ENCODE assay signal across 18 cellular contexts in the genomic region with DNA sequence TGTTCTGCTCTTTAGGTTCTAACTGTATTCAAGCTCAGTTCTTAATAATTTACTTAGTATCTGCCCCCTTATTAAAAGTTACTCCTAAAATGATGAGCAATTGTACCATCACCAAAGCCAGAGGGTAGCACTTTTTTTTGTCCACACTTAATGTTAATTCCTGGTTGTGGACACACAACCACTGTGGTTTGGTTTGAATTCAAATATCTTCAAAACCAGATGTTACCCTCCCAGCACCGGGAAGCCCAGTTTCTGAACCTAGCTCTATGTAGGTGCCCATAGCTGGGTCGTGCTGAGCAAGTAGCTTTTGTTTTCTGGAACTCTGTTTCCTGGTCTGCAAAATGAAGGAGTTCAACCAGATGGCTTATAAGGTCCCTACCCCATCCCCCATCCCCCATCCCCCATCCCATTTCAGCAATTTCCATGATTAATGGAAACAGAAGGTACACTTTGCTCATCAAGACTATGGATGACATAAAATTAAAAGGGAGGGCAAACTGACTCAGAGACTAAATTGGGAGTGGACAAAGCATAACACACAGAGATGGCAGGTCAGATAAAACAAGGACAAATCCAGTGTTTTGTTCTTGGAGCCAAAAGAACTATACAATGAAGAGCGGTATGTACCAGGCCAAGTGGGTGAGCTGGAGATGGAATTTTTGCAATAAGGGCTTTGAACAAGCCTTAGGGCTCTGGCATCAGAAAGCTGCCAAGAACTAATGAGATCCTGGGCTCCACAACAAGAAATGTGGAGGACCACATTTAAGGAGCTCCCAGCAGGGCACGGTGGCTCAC. TPM values are rescaled to one million over a fixed set of nuclear protein-coding genes. Genes with fewer than 3 reads are reported as not detected.
DNase-seq lines count a peak whose midpoint lies in the region; ATAC-seq and TF ChIP-seq lines count a peak whose summit lies in the region.
"Had no signal": no experiment of that assay in that cellular context is flagged by ENCODE, and none has a peak within 500 bp of the region (broad histone marks: within the 10 kb centered on the region; RNA-seq: fewer than 3 reads in every experiment).

No MANE protein-coding gene starts in this region.

- TF ChIP-seq CTCF in glutamatergic neuron (IDR thresholded peaks at IDR 0.05; ENCODE audit: partially characterized antibody, unreplicated experiment), result no peak

- H3K27me3 Mint-ChIP-seq in stimulated activated naive CD8-positive, alpha-beta T cell treated with anti-CD3 and anti-CD28 coated beads, Interleukin-15, Interleukin-2, amounts not matched to agents 100 ng/mL and 50 ng/mL, for 24 hours, result no peaks in the 10 kb centered on the region
- no peaks in the 10 kb centered on the region for H3K27me3 Mint-ChIP-seq in central memory CD8-positive, alpha-beta T cell
- peaks cover 8% of the 10 kb centered on the region for H3K27me3 Mint-ChIP-seq in glutamatergic neuron (ENCODE audit: unreplicated experiment)
- H3K27me3 Mint-ChIP-seq: activated naive CD4-positive, alpha-beta T cell treated with anti-CD3 and anti-CD28 coated beads, Interleukin-2, amount 50 U/mL, for 24 hours; dendritic cell treated with granulocyte-macrophage colony-stimulating factor and Interleukin-4, amounts not matched to agents 40 ng/mL and 50 ng/mL, for 4 days had no signal

- H3K4me3 Mint-ChIP-seq in stimulated activated naive CD8-positive, alpha-beta T cell treated with anti-CD3 and anti-CD28 coated beads, Interleukin-15, Interleukin-2, amounts not matched to agents 100 ng/mL and 50 ng/mL, for 24 hours, result no peak overlapping the region
- no peak overlapping the region for H3K4me3 Mint-ChIP-seq in central memory CD8-positive, alpha-beta T cell
- no peak overlapping the region for H3K4me3 Mint-ChIP-seq in glutamatergic neuron (ENCODE audit: unreplicated experiment)
- H3K4me3 Mint-ChIP-seq: activated naive CD4-positive, alpha-beta T cell treated with anti-CD3 and anti-CD28 coated beads, Interleukin-2, amount 50 U/mL, for 24 hours; activated T-cell treated with anti-CD3 and anti-CD28 coated beads, Interleukin-2, amount 50 U/mL, for 72 hours; dendritic cell treated with granulocyte-macrophage colony-stimulating factor and Interleukin-4, amounts not matched to agents 40 ng/mL and 50 ng/mL, for 4 days; neural crest cell had no signal

- H3K4me1 Mint-ChIP-seq in stimulated activated naive CD8-positive, alpha-beta T cell treated with anti-CD3 and anti-CD28 coated beads, Interleukin-15, Interleukin-2, amounts not matched to agents 100 ng/mL and 50 ng/mL, for 24 hours (ENCODE audit: low read depth), result peaks cover 22% of the 10 kb centered on the region
- peaks cover 34% of the 10 kb centered on the region for H3K4me1 Mint-ChIP-seq in central memory CD8-positive, alpha-beta T cell
- peaks cover 33% of the 10 kb centered on the region for H3K4me1 Mint-ChIP-seq in glutamatergic neuron (ENCODE audit: low read depth, unreplicated experiment)

- no peaks in the 10 kb centered on the region for H3K36me3 Mint-ChIP-seq in stimulated activated naive CD8-positive, alpha-beta T cell treated with anti-CD3 and anti-CD28 coated beads, Interleukin-15, Interleukin-2, amounts not matched to agents 100 ng/mL and 50 ng/mL, for 24 hours (ENCODE audit: low read depth)
- H3K36me3 Mint-ChIP-seq in central memory CD8-positive, alpha-beta T cell (ENCODE audit: insufficient read depth), result peaks cover 7% of the 10 kb centered on the region
- no peaks in the 10 kb centered on the region for H3K36me3 Mint-ChIP-seq in glutamatergic neuron (ENCODE audit: unreplicated experiment)
- H3K36me3 Mint-ChIP-seq: activated naive CD4-positive, alpha-beta T cell treated with anti-CD3 and anti-CD28 coated beads, Interleukin-2, amount 50 U/mL, for 24 hours had no signal

- H3K9me3 Mint-ChIP-seq in stimulated activated naive CD8-positive, alpha-beta T cell treated with anti-CD3 and anti-CD28 coated beads, Interleukin-15, Interleukin-2, amounts not matched to agents 100 ng/mL and 50 ng/mL, for 24 hours, result no peaks in the 10 kb centered on the region
- no peaks in the 10 kb centered on the region for H3K9me3 Mint-ChIP-seq in central memory CD8-positive, alpha-beta T cell
- H3K9me3 Mint-ChIP-seq in glutamatergic neuron (ENCODE audit: unreplicated experiment), result no peaks in the 10 kb centered on the region
- H3K9me3 Mint-ChIP-seq: activated naive CD4-positive, alpha-beta T cell treated with anti-CD3 and anti-CD28 coated beads, Interleukin-2, amount 50 U/mL, for 24 hours; activated T-cell treated with anti-CD3 and anti-CD28 coated beads, Interleukin-2, amount 50 U/mL, for 72 hours; dendritic cell treated with granulocyte-macrophage colony-stimulating factor and Interleukin-4, amounts not matched to agents 40 ng/mL and 50 ng/mL, for 4 days; neural crest cell had no signal

- H3K27ac Mint-ChIP-seq in stimulated activated naive CD8-positive, alpha-beta T cell treated with anti-CD3 and anti-CD28 coated beads, Interleukin-15, Interleukin-2, amounts not matched to agents 100 ng/mL and 50 ng/mL, for 24 hours, result peak overlapping the region; percentile 41
- H3K27ac Mint-ChIP-seq in central memory CD8-positive, alpha-beta T cell (ENCODE audit: low read depth), result peak overlapping the region; percentile 5
- peak overlapping the region; percentile 10 for H3K27ac Mint-ChIP-seq in glutamatergic neuron (ENCODE audit: unreplicated experiment)
- H3K27ac Mint-ChIP-seq: activated naive CD4-positive, alpha-beta T cell treated with anti-CD3 and anti-CD28 coated beads, Interleukin-2, amount 50 U/mL, for 24 hours; activated T-cell treated with anti-CD3 and anti-CD28 coated beads, Interleukin-2, amount 50 U/mL, for 72 hours; dendritic cell treated with granulocyte-macrophage colony-stimulating factor and Interleukin-4, amounts not matched to agents 40 ng/mL and 50 ng/mL, for 4 days had no signal

- no peak for ATAC-seq in stimulated activated naive CD8-positive, alpha-beta T cell treated with anti-CD3 and anti-CD28 coated beads, Interleukin-15, Interleukin-2, amounts not matched to agents 100 U/mL and 50 U/mL, for 24 hours
- ATAC-seq in central memory CD8-positive, alpha-beta T cell (replicated peaks; ENCODE audit: extremely low read depth, poor library complexity, severe bottlenecking), result no peak
- no peak for ATAC-seq in HG03135 (IDR thresholded peaks at IDR 0.05; ENCODE audit: unreplicated experiment)
- ATAC-seq: activated T-cell treated with anti-CD3 and anti-CD28 coated beads, Interleukin-2, amount 50 U/mL, for 72 hours; left lobe of liver; Right ventricle myocardium inferior had no signal

- no peak for DNase-seq in stimulated activated naive CD8-positive, alpha-beta T cell treated with anti-CD3 and anti-CD28 coated beads, Interleukin-15, Interleukin-2, amounts not matched to agents 100 U/mL and 50 U/mL, for 24 hours
- DNase-seq in central memory CD8-positive, alpha-beta T cell (ENCODE audit: low spot score in 2 of 2), result no peak
- DNase-seq in glutamatergic neuron (no peak), putamen (ENCODE audit: low spot score) (no peak), amniotic stem cell (lab: John Stamatoyannopoulos, UW) (no peak)
- DNase-seq in activated CD4-positive, alpha-beta T cell treated with anti-CD3 and anti-CD28 coated beads, Interleukin-2, amount 50 U/mL, for 4 hours, result no peak
- DNase-seq: activated T-cell treated with anti-CD3 and anti-CD28 coated beads, Interleukin-2, amount 50 U/mL, for 72 hours; Calu3; NCI-H1694 treated with DMSO at 0.1 percent for 48 hours; stimulated activated CD4-positive, alpha-beta T cell treated with anti-CD3 and anti-CD28 coated beads, Interleukin-4, amount 100 ng/mL, for 24 hours; stomach had no signal

RNA-seq across cellular contexts. Expression of a gene that starts 56.7 kb away (rescaled TPM):
- 35.5 TPM for total RNA-seq in glutamatergic neuron (ENCODE audit: unreplicated experiment)
